8 cellular contexts compared by ENCODE assay signal in genomic region chr17:30696234-30696633, GRCh38.
"Had no signal": no experiment of that assay in that cellular context is flagged by ENCODE, and none has a peak within 500 bp of the region (broad histone marks: within the 10 kb centered on the region; RNA-seq: fewer than 3 reads in every experiment).

No MANE protein-coding gene starts in this region.

- H3K4me3 ChIP-seq: GM23338 had no signal

- H3K9me3 Mint-ChIP-seq: GM23338, HFFc6 had no signal

- H2AFZ ChIP-seq: GM23338 had no signal

- ATAC-seq: GM23338 had no signal

- H3K4me2 ChIP-seq: GM23338, KMS-11 had no signal

- H3K27ac Mint-ChIP-seq: GM23338, H9 had no signal

- FAIRE-seq: HTR-8/SVneo had no signal

- H3K4me3 Mint-ChIP-seq: GM23338, H9 had no signal

- H3K9ac ChIP-seq: KMS-11 had no signal

- DNase-seq: H9, HCEC 1CT, HFFc6, Karpas-422, KBM-7 had no signal

- H3K27ac ChIP-seq: KMS-11 had no signal
